2 cellular contexts compared by ENCODE assay signal in genomic region chr21:45575993-45576837, GRCh38.
TF ChIP-seq lines count a peak whose summit lies in the region.

No MANE protein-coding gene starts in this region.

TF ChIP-seq in IMR-90, 13 proteins besides CTCF, POLR2A, EP300 and RAD21:
- TF ChIP-seq BHLHE40 (IDR thresholded peaks at IDR 0.05; ENCODE audit: low read depth, low read length) = no peak
- TF ChIP-seq MAFK (IDR thresholded peaks at IDR 0.05; ENCODE audit: low read depth, low read length) = no peak
- no peak for TF ChIP-seq MAZ (IDR thresholded peaks at IDR 0.05; ENCODE audit: borderline replicate concordance, low read depth, low read length)
- TF ChIP-seq, protein P1, sequence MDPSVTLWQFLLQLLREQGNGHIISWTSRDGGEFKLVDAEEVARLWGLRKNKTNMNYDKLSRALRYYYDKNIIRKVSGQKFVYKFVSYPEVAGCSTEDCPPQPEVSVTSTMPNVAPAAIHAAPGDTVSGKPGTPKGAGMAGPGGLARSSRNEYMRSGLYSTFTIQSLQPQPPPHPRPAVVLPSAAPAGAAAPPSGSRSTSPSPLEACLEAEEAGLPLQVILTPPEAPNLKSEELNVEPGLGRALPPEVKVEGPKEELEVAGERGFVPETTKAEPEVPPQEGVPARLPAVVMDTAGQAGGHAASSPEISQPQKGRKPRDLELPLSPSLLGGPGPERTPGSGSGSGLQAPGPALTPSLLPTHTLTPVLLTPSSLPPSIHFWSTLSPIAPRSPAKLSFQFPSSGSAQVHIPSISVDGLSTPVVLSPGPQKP (IDR thresholded peaks at IDR 0.05; ENCODE audit: borderline replicate concordance, low read depth, low read length) = no peak
- no peak for TF ChIP-seq MXI1 (IDR thresholded peaks at IDR 0.05; ENCODE audit: borderline replicate concordance, low read depth, low read length)
- TF ChIP-seq, protein P2, sequence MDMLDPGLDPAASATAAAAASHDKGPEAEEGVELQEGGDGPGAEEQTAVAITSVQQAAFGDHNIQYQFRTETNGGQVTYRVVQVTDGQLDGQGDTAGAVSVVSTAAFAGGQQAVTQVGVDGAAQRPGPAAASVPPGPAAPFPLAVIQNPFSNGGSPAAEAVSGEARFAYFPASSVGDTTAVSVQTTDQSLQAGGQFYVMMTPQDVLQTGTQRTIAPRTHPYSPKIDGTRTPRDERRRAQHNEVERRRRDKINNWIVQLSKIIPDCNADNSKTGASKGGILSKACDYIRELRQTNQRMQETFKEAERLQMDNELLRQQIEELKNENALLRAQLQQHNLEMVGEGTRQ (IDR thresholded peaks at IDR 0.05; ENCODE audit: low read depth, low read length) = no peak
- TF ChIP-seq RCOR1 (IDR thresholded peaks at IDR 0.05; ENCODE audit: insufficient replicate concordance, low read length) = no peak
- no peak for TF ChIP-seq CHD1 (IDR thresholded peaks at IDR 0.05; ENCODE audit: low read depth, low read length)
- no peak for TF ChIP-seq NFE2L2 (IDR thresholded peaks at IDR 0.05; ENCODE audit: low read depth, low read length)
- no peak for TF ChIP-seq CEBPB (IDR thresholded peaks at IDR 0.05; ENCODE audit: low read depth, low read length)
- TF ChIP-seq FOS (IDR thresholded peaks at IDR 0.05; ENCODE audit: low read depth, low read length) = no peak
- no peak for TF ChIP-seq SMC3 (IDR thresholded peaks at IDR 0.05; ENCODE audit: low read depth, low read length)
- TF ChIP-seq RFX5 (IDR thresholded peaks at IDR 0.05; ENCODE audit: low read depth, low read length) = no peak

TF ChIP-seq in H1, 55 proteins besides CTCF, POLR2A, EP300 and RAD21:
- TF ChIP-seq EGR1 (IDR thresholded peaks at IDR 0.05; ENCODE audit: borderline replicate concordance, low read depth, low read length) (no peak), MAFK (IDR thresholded peaks at IDR 0.05; ENCODE audit: low read depth, low read length) (no peak), BRCA1 (IDR thresholded peaks at IDR 0.05; ENCODE audit: low read depth, low read length) (no peak), SIN3A (conservative IDR thresholded peaks at IDR 0.05 in 1 of 2, IDR thresholded peaks at IDR 0.05 in 1 of 2; ENCODE audit: low read depth in 1 of 2, low read length in 2 of 2) (no peak), TEAD4 (IDR thresholded peaks at IDR 0.05; ENCODE audit: low read depth, low read length) (no peak), HDAC6 (IDR thresholded peaks at IDR 0.05; ENCODE audit: low read depth, low read length) (no peak), NANOG (IDR thresholded peaks at IDR 0.05; ENCODE audit: insufficient read depth, low read depth, low read length, poor library complexity, severe bottlenecking) (no peak), CHD2 (IDR thresholded peaks at IDR 0.05; ENCODE audit: low read length) (no peak), SRF (IDR thresholded peaks at IDR 0.05; ENCODE audit: low read depth, low read length) (no peak), TAF1 (IDR thresholded peaks at IDR 0.05; ENCODE audit: low read depth, low read length) (no peak), KDM4A (IDR thresholded peaks at IDR 0.05; ENCODE audit: low read depth, low read length, severe bottlenecking) (no peak), SAP30 (IDR thresholded peaks at IDR 0.05; ENCODE audit: insufficient read depth, insufficient replicate concordance, low read length) (no peak), POU5F1 (IDR thresholded peaks at IDR 0.05; ENCODE audit: low read depth, low read length) (no peak), SP2 (IDR thresholded peaks at IDR 0.05; ENCODE audit: low read length) (no peak), CEBPB (IDR thresholded peaks at IDR 0.05; ENCODE audit: low read depth, low read length) (no peak), CTBP2 (IDR thresholded peaks at IDR 0.05; ENCODE audit: borderline replicate concordance, insufficient read depth, insufficient read length, low read length) (no peak), TCF12 (IDR thresholded peaks at IDR 0.05; ENCODE audit: low read depth, low read length) (no peak)
